19 cellular contexts compared by ENCODE assay signal in genomic region chr17:51230306-51230705, GRCh38. TPM values are rescaled to one million over a fixed set of nuclear protein-coding genes. Genes with fewer than 3 reads are reported as not detected.
DNase-seq lines count a peak whose midpoint lies in the region; ATAC-seq and TF ChIP-seq lines count a peak whose summit lies in the region.
"Had no signal": no experiment of that assay in that cellular context is flagged by ENCODE, and none has a peak within 500 bp of the region (broad histone marks: within the 10 kb centered on the region; RNA-seq: fewer than 3 reads in every experiment).

No MANE protein-coding gene starts in this region.

- no peak overlapping the region for H3K27ac ChIP-seq in GM23338 (ENCODE audit: low read depth)
- peak overlapping the region; percentile 27 for H3K27ac ChIP-seq in osteoblast (ENCODE audit: low read depth, low read length)
- no peak overlapping the region for H3K27ac ChIP-seq in CD4-positive, alpha-beta T cell (ENCODE audit: low read depth, low read length)
- H3K27ac ChIP-seq: esophagus squamous epithelium, hepatocyte, Peyer's patch, tibial artery, WERI-Rb-1 had no signal

- no peak overlapping the region for H3K4me3 Mint-ChIP-seq in GM23338
- no peak overlapping the region for H3K4me3 Mint-ChIP-seq in activated naive CD8-positive, alpha-beta T cell treated with anti-CD3 and anti-CD28 coated beads, Interleukin-2, amount 50 U/mL, for 24 hours
- no peak overlapping the region for H3K4me3 Mint-ChIP-seq in CD4-positive, alpha-beta T cell

- H3K9me3 Mint-ChIP-seq in GM23338 = no peaks in the 10 kb centered on the region
- no peaks in the 10 kb centered on the region for H3K9me3 Mint-ChIP-seq in activated naive CD8-positive, alpha-beta T cell treated with anti-CD3 and anti-CD28 coated beads, Interleukin-2, amount 50 U/mL, for 24 hours
- no peaks in the 10 kb centered on the region for H3K9me3 Mint-ChIP-seq in CD4-positive, alpha-beta T cell

- no peaks in the 10 kb centered on the region; the same call in 1 of the 2 replicates for H3K4me1 ChIP-seq in GM23338 (ENCODE audit: insufficient read depth)
- H3K4me1 ChIP-seq in osteoblast (ENCODE audit: insufficient read depth, low read length) = peaks cover 16% of the 10 kb centered on the region

- DNase-seq in GM13976 (ENCODE audit: low spot score) (peak; percentile 9), GM23338 (ENCODE audit: low spot score) (no peak), osteoblast (ENCODE audit: insufficient read length, low spot score, missing footprints) (no peak), EL (no peak)
- DNase-seq in activated naive CD8-positive, alpha-beta T cell treated with anti-CD3 and anti-CD28 coated beads, Interleukin-2, amount 50 U/mL, for 24 hours = no peak
- DNase-seq in CD4-positive, alpha-beta T cell = no peak
- DNase-seq: activated gamma-delta T cell; C1 segment of cervical spinal cord; DND-41; esophagus squamous epithelium; NCI-H187 treated with DMSO at 0.1 percent for 48 hours; Peyer's patch; stimulated activated CD4-positive, alpha-beta T cell treated with anti-CD3 and anti-CD28 coated beads, Interleukin-2, amount 100 ng/mL, for 24 hours; tibial artery; WERI-Rb-1 had no signal

- H3K36me3 Mint-ChIP-seq in GM23338 (ENCODE audit: low read depth) = no peaks in the 10 kb centered on the region; the same call in 2 of the 3 replicates
- H3K36me3 Mint-ChIP-seq in activated naive CD8-positive, alpha-beta T cell treated with anti-CD3 and anti-CD28 coated beads, Interleukin-2, amount 50 U/mL, for 24 hours (ENCODE audit: low read depth) = peaks cover 2% of the 10 kb centered on the region
- peaks cover 21% of the 10 kb centered on the region for H3K36me3 Mint-ChIP-seq in CD4-positive, alpha-beta T cell (ENCODE audit: low read depth)

- no peak overlapping the region for H3K4me3 ChIP-seq in GM23338
- no peak overlapping the region for H3K4me3 ChIP-seq in osteoblast (ENCODE audit: insufficient read depth, low read length)
- H3K4me3 ChIP-seq: esophagus squamous epithelium, hepatocyte, Peyer's patch, tibial artery had no signal

- peak overlapping the region; percentile 1; the same call in 1 of the 2 replicates for H3K27ac Mint-ChIP-seq in GM23338
- peak overlapping the region; percentile 6 for H3K27ac Mint-ChIP-seq in activated naive CD8-positive, alpha-beta T cell treated with anti-CD3 and anti-CD28 coated beads, Interleukin-2, amount 50 U/mL, for 24 hours
- H3K27ac Mint-ChIP-seq in CD4-positive, alpha-beta T cell = no peak overlapping the region

- no peaks in the 10 kb centered on the region for H3K9me2 ChIP-seq in GM23338 (ENCODE audit: insufficient read depth)

- CTCF ChIA-PET in CD4-positive, alpha-beta T cell (lab: Charles Lee) = no interaction called here

- H3K79me2 ChIP-seq in GM23338 (replicated peaks; ENCODE audit: insufficient read depth) = peaks cover 95% of the 10 kb centered on the region
- H3K79me2 ChIP-seq in osteoblast (ENCODE audit: insufficient read depth, low read length) = peaks cover 34% of the 10 kb centered on the region

- TF ChIP-seq CTCF in GM13976 (IDR thresholded peaks at IDR 0.05; ENCODE audit: borderline replicate concordance, control extremely low read depth, extremely low read depth, insufficient read depth, missing control alignments) = no peak
- TF ChIP-seq CTCF in GM23338 (conservative IDR thresholded peaks at IDR 0.05; ENCODE audit: low read depth in 2 of 2) = no peak
- no peak for TF ChIP-seq CTCF in osteoblast (IDR thresholded peaks at IDR 0.05; ENCODE audit: extremely low read depth, low read depth, low read length)
- TF ChIP-seq CTCF in CD4-positive, alpha-beta T cell (IDR thresholded peaks at IDR 0.05) = no peak

- H2AFZ ChIP-seq in GM23338 (no peak overlapping the region), osteoblast (ENCODE audit: low read length) (no peak overlapping the region)
- H2AFZ ChIP-seq: hepatocyte had no signal

- intact Hi-C loops in CD4-positive, alpha-beta T cell (cut with DNase I, micrococcal nuclease) = no loop called here

- no peaks in the 10 kb centered on the region for H3K36me3 ChIP-seq in GM23338 (ENCODE audit: insufficient read depth)
- H3K36me3 ChIP-seq in osteoblast (ENCODE audit: insufficient read depth, low read length) = no peaks in the 10 kb centered on the region
- H3K36me3 ChIP-seq: esophagus squamous epithelium, Peyer's patch, tibial artery had no signal

- H3K4me2 ChIP-seq in GM23338 (no peak overlapping the region), osteoblast (ENCODE audit: insufficient read depth, low read length) (no peak overlapping the region)
- H3K4me2 ChIP-seq: hepatocyte had no signal

- H4K20me1 ChIP-seq in GM23338 (replicated peaks; ENCODE audit: insufficient read depth) (peaks cover 23% of the 10 kb centered on the region), osteoblast (ENCODE audit: insufficient read depth, low read length) (peaks cover 3% of the 10 kb centered on the region)

- peaks cover 4% of the 10 kb centered on the region for H3K27me3 Mint-ChIP-seq in GM23338 (ENCODE audit: insufficient read depth, low read depth, poor library complexity)
- H3K27me3 Mint-ChIP-seq in activated naive CD8-positive, alpha-beta T cell treated with anti-CD3 and anti-CD28 coated beads, Interleukin-2, amount 50 U/mL, for 24 hours = no peaks in the 10 kb centered on the region
- H3K27me3 Mint-ChIP-seq in CD4-positive, alpha-beta T cell = no peaks in the 10 kb centered on the region

- H3K27me3 ChIP-seq in GM23338 (ENCODE audit: insufficient read depth) (no peaks in the 10 kb centered on the region), osteoblast (ENCODE audit: insufficient read depth, low read length) (no peaks in the 10 kb centered on the region)
- H3K27me3 ChIP-seq in CD4-positive, alpha-beta T cell (ENCODE audit: control insufficient read depth, insufficient read depth, low read length) = no peaks in the 10 kb centered on the region
- H3K27me3 ChIP-seq: esophagus squamous epithelium, hepatocyte, Peyer's patch, tibial artery had no signal

- ATAC-seq in GM23338 (no peak), GM18498 (IDR thresholded peaks at IDR 0.05; ENCODE audit: unreplicated experiment) (no peak), GM18858 (IDR thresholded peaks at IDR 0.05; ENCODE audit: unreplicated experiment) (no peak)
- ATAC-seq in activated naive CD8-positive, alpha-beta T cell treated with anti-CD3 and anti-CD28 coated beads, Interleukin-2, amount 50 U/mL, for 24 hours = peak; percentile 43
- ATAC-seq in CD4-positive, alpha-beta T cell (ENCODE audit: poor library complexity) = no peak
- ATAC-seq: sciatic nerve had no signal

- in situ Hi-C loops in GM13976 (cut with MboI; ENCODE audit: low sequenced_read_pairs, unreplicated experiment) = no loop called here

- H3K4me1 Mint-ChIP-seq in GM23338 = peaks cover 2% of the 10 kb centered on the region; the same call in 1 of the 3 replicates
- peaks cover 22% of the 10 kb centered on the region for H3K4me1 Mint-ChIP-seq in activated naive CD8-positive, alpha-beta T cell treated with anti-CD3 and anti-CD28 coated beads, Interleukin-2, amount 50 U/mL, for 24 hours
- peaks cover 36% of the 10 kb centered on the region for H3K4me1 Mint-ChIP-seq in CD4-positive, alpha-beta T cell (ENCODE audit: low read depth)

- H3F3A ChIP-seq in GM23338 (replicated peaks; ENCODE audit: low read depth) = no peaks in the 10 kb centered on the region

- H3K9me3 ChIP-seq in osteoblast (ENCODE audit: low read depth, low read length) = no peaks in the 10 kb centered on the region
- no peaks in the 10 kb centered on the region for H3K9me3 ChIP-seq in CD4-positive, alpha-beta T cell (ENCODE audit: control insufficient read depth, low read length)
- H3K9me3 ChIP-seq: esophagus squamous epithelium, Peyer's patch, tibial artery had no signal

- POLR2A ChIA-PET in CD4-positive, alpha-beta T cell (lab: Charles Lee) = no interaction called here

TF ChIP-seq in GM23338, 12 proteins besides CTCF, POLR2A, EP300 and RAD21 (continues in another document):
- TF ChIP-seq, protein P1, sequence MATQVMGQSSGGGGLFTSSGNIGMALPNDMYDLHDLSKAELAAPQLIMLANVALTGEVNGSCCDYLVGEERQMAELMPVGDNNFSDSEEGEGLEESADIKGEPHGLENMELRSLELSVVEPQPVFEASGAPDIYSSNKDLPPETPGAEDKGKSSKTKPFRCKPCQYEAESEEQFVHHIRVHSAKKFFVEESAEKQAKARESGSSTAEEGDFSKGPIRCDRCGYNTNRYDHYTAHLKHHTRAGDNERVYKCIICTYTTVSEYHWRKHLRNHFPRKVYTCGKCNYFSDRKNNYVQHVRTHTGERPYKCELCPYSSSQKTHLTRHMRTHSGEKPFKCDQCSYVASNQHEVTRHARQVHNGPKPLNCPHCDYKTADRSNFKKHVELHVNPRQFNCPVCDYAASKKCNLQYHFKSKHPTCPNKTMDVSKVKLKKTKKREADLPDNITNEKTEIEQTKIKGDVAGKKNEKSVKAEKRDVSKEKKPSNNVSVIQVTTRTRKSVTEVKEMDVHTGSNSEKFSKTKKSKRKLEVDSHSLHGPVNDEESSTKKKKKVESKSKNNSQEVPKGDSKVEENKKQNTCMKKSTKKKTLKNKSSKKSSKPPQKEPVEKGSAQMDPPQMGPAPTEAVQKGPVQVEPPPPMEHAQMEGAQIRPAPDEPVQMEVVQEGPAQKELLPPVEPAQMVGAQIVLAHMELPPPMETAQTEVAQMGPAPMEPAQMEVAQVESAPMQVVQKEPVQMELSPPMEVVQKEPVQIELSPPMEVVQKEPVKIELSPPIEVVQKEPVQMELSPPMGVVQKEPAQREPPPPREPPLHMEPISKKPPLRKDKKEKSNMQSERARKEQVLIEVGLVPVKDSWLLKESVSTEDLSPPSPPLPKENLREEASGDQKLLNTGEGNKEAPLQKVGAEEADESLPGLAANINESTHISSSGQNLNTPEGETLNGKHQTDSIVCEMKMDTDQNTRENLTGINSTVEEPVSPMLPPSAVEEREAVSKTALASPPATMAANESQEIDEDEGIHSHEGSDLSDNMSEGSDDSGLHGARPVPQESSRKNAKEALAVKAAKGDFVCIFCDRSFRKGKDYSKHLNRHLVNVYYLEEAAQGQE (IDR thresholded peaks at IDR 0.05; ENCODE audit: unreplicated experiment) = no peak
- TF ChIP-seq ETS1 (IDR thresholded peaks at IDR 0.05) = no peak

RNA-seq across cellular contexts. Expression of gene MBTD1, which starts 29.5 kb away (rescaled TPM):
- 62.0 and 63.9 TPM in 2 replicates for total RNA-seq in GM23338 (2014; rRNA removed; shearing (Covaris generic))
- 17.4 and 19.1 TPM in 2 replicates for polyA plus RNA-seq in GM23338 (2016; fragmentation: Nextera tagmentation; extraction: Ambion mirVana)
- total RNA-seq in osteoblast = 13.3 and 16.3 TPM in 2 replicates
- 10 to 100 TPM; 23.0 TPM for total RNA-seq in CD4-positive, alpha-beta T cell

RNA-seq across cellular contexts. Expression of gene UTP18, which starts 30.0 kb away (rescaled TPM):
- total RNA-seq in GM23338 (2014; rRNA removed; shearing (Covaris generic)) = 79.4 and 92.8 TPM in 2 replicates
- polyA plus RNA-seq in GM23338 (2016; fragmentation: Nextera tagmentation; extraction: Ambion mirVana) = 86.8 and 87.9 TPM in 2 replicates
- 31.5 and 38.0 TPM in 2 replicates for total RNA-seq in osteoblast
- 10 to 100 TPM; 48.5 to 49.8 TPM for total RNA-seq in CD4-positive, alpha-beta T cell
